In genomic region chr15:60396100-60396499, GRCh38 we compare ENCODE assay signal across 9 cellular contexts. TPM values are rescaled to one million over a fixed set of nuclear protein-coding genes. Genes with fewer than 3 reads are reported as not detected.
DNase-seq lines count a peak whose midpoint lies in the region; ATAC-seq, FAIRE-seq and TF ChIP-seq lines count a peak whose summit lies in the region.
"Had no signal": no experiment of that assay in that cellular context is flagged by ENCODE, and none has a peak within 500 bp of the region (broad histone marks: within the 10 kb centered on the region; RNA-seq: fewer than 3 reads in every experiment).

No MANE protein-coding gene starts in this region.

- H3K27me3 Mint-ChIP-seq in activated T-cell treated with anti-CD3 and anti-CD28 coated beads, Interleukin-2, amount 50 U/mL, for 24 hours, result no peaks in the 10 kb centered on the region

- H3K4me3 Mint-ChIP-seq in activated T-cell treated with anti-CD3 and anti-CD28 coated beads, Interleukin-2, amount 50 U/mL, for 24 hours, result peak overlapping the region; percentile 86

- H3K79me2 ChIP-seq in HepG2 (ENCODE audit: insufficient read depth, low read length), result peaks cover 72% of the 10 kb centered on the region

- H3K4me1 Mint-ChIP-seq in activated T-cell treated with anti-CD3 and anti-CD28 coated beads, Interleukin-2, amount 50 U/mL, for 24 hours (ENCODE audit: low read depth), result peaks cover 68% of the 10 kb centered on the region

- H3K27me3 ChIP-seq in HepG2 (ENCODE audit: control insufficient read depth in 1 of 2, insufficient read depth in 2 of 2, low read length in 2 of 2), result no peaks in the 10 kb centered on the region
- H3K27me3 ChIP-seq in thymus (ENCODE audit: control insufficient read depth, insufficient read depth), result peaks cover 6% of the 10 kb centered on the region

- peaks cover 41% of the 10 kb centered on the region for H3K36me3 Mint-ChIP-seq in activated T-cell treated with anti-CD3 and anti-CD28 coated beads, Interleukin-2, amount 50 U/mL, for 24 hours (ENCODE audit: low read depth)

- no peak for DNase-seq in activated T-cell treated with anti-CD3 and anti-CD28 coated beads, Interleukin-2, amount 50 U/mL, for 24 hours
- DNase-seq in activated T-cell treated with anti-CD3 and anti-CD28 coated beads for 4 hours (no peak), astrocyte of the cerebellum (ENCODE audit: low read depth) (no peak), HepG2 (ENCODE audit: low spot score) (no peak), amniotic stem cell (lab: John Stamatoyannopoulos, UW) (no peak), SW480 (ENCODE audit: low spot score) (no peak), NCI-H2029 treated with DMSO at 0.1 percent for 48 hours (lab: John Stamatoyannopoulos, UW) (no peak)
- DNase-seq: SW 1271 had no signal

- no peak overlapping the region for H2AFZ ChIP-seq in HepG2 (ENCODE audit: low read length)

- H3K9me3 Mint-ChIP-seq in activated T-cell treated with anti-CD3 and anti-CD28 coated beads, Interleukin-2, amount 50 U/mL, for 24 hours, result no peaks in the 10 kb centered on the region

- H3K36me3 ChIP-seq in HepG2 (replicated peaks in 1 of 2; ENCODE audit: control insufficient read depth in 1 of 2, insufficient read depth in 2 of 2, low read length in 2 of 2) (peaks cover 1 to 12% of the 10 kb centered on the region in 2 experiments; a peak in 4 of 5 replicates), thymus (ENCODE audit: control insufficient read depth, insufficient read depth) (no peaks in the 10 kb centered on the region)

- no peak overlapping the region for H3K4me2 ChIP-seq in HepG2 (ENCODE audit: low read depth, low read length)

- H4K20me1 ChIP-seq in HepG2 (ENCODE audit: insufficient read depth, low read length), result no peaks in the 10 kb centered on the region

- TF ChIP-seq CTCF in astrocyte of the cerebellum (IDR thresholded peaks at IDR 0.05; ENCODE audit: low read depth, low read length, missing control alignments), result no peak
- no peak for TF ChIP-seq CTCF in HepG2 (CRISPR knock-in tag; IDR thresholded peaks at IDR 0.05)

- H3K27ac ChIP-seq in HepG2 (ENCODE audit: extremely low read length, insufficient read depth, low read length) (peak overlapping the region; percentile 39), thymus (ENCODE audit: low read depth) (peak overlapping the region; percentile 49)

- peak overlapping the region; percentile 73 for H3K4me3 ChIP-seq in astrocyte of the cerebellum (ENCODE audit: low read depth, low read length)
- no peak overlapping the region for H3K4me3 ChIP-seq in HepG2 (replicated peaks in 1 of 3; ENCODE audit: insufficient read depth in 1 of 3, low read depth in 2 of 3, low read length in 3 of 3)
- H3K4me3 ChIP-seq in thymus (ENCODE audit: low read length), result no peak overlapping the region

- H3K9me3 ChIP-seq in HepG2 (ENCODE audit: low read length), result no peaks in the 10 kb centered on the region
- H3K9me3 ChIP-seq in thymus (ENCODE audit: control insufficient read depth), result no peaks in the 10 kb centered on the region

- 98% methylated on average over 12 of the region's 12 CpGs for WGBS in HepG2 (ENCODE audit: low lambda C conversion rate)
- 90% methylated on average over 12 of the region's 12 CpGs for WGBS in thymus

- H3K9ac ChIP-seq in HepG2 (ENCODE audit: insufficient read depth, low read depth, low read length), result 0 out of 2 replicates have a peak overlapping the region, but pooled peaks have one; percentile 14

- intact Hi-C loops in HepG2 (cut with micrococcal nuclease; ENCODE audit: unreplicated experiment), result no loop called here

- in situ Hi-C loops in astrocyte of the cerebellum (cut with HindIII; ENCODE audit: low sequenced_read_pairs), result loop anchor here (5.0 kb wide), 1 partner anchor 34 kb away; no protein-coding TSS in a partner anchor
- in situ Hi-C loops in HepG2 (cut with HindIII; ENCODE audit: extremely low pct_ligation_motif_present, low pct_unique_long_range_greater_than_20kb), result no loop called here

- H3K27ac Mint-ChIP-seq in activated T-cell treated with anti-CD3 and anti-CD28 coated beads, Interleukin-2, amount 50 U/mL, for 24 hours, result no peak overlapping the region

- no peak for TF ChIP-seq POLR2A in HepG2 (IDR thresholded peaks at IDR 0.05; ENCODE audit: insufficient read depth in 1 of 2, low read depth in 2 of 2, low read length in 2 of 2)

- no peak for TF ChIP-seq EP300 in HepG2 (IDR thresholded peaks at IDR 0.05; ENCODE audit: low read depth in 2 of 2, low read length in 2 of 2)
- TF ChIP-seq EP300 in HepG2 (CRISPR knock-in tag; IDR thresholded peaks at IDR 0.05; ENCODE audit: borderline replicate concordance), result no peak

- no peak for TF ChIP-seq RAD21 in HepG2 (CRISPR knock-in tag; IDR thresholded peaks at IDR 0.05)

- POLR2A ChIA-PET in HepG2 (lab: Yijun Ruan, JAX), result interaction anchor here (6.1 kb wide), 1 partner anchor 22 kb away, joined by 117 read pairs; no protein-coding TSS in a partner anchor

- FAIRE-seq in HepG2 (lab: Jason Lieb, UNC), result no peak

- no peak for ATAC-seq in HepG2

- CTCF ChIA-PET in HepG2 (lab: Yijun Ruan, JAX; ENCODE audit: low intra/inter-chr PET ratio, low total read pairs), result no interaction called here

- H3K4me1 ChIP-seq in HepG2 (ENCODE audit: insufficient read depth, low read length), result peaks cover 91% of the 10 kb centered on the region
- H3K4me1 ChIP-seq in thymus (ENCODE audit: control insufficient read depth, insufficient read depth, low read length), result no peaks in the 10 kb centered on the region

- BruUV-seq in HepG2 (replicated peaks; lab: Mats Ljungman, UMichigan), result no TSS peak

TF ChIP-seq in HepG2, 621 proteins besides CTCF, POLR2A, EP300 and RAD21:
- no peak for TF ChIP-seq MXD3 (CRISPR knock-in tag; IDR thresholded peaks at IDR 0.05)
- TF ChIP-seq, protein P1, sequence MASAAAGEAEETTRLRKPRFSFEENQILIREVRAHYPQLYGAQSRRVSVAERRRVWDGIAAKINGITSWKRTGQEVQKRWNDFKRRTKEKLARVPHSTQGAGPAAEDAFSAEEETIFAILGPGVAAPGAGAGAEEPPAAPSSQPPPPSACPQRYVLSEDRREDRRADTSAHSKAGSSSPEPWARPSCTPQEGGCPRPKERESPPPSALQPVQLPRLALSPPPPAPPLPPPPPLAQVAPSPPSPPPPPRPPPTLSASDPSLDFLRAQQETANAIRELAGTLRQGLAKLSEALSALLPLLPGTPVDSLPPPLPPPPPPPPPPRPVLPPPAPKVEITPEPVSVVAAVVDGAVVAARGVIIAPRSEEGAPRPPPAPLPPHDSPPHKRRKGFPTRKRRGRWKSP (CRISPR knock-in tag; IDR thresholded peaks at IDR 0.05), result no peak
- no peak for TF ChIP-seq ISL2 (CRISPR knock-in tag; IDR thresholded peaks at IDR 0.05)
- no peak for TF ChIP-seq ZSCAN25 (CRISPR knock-in tag; IDR thresholded peaks at IDR 0.05)
- TF ChIP-seq FOXK2 (IDR thresholded peaks at IDR 0.05), result no peak
- TF ChIP-seq ZNF616 (CRISPR knock-in tag; IDR thresholded peaks at IDR 0.05; ENCODE audit: low read depth), result no peak

RNA-seq across cellular contexts. Expression of gene ANXA2, which starts 1.7 kb away (rescaled TPM):
- total RNA-seq in HepG2 (2016; rRNA removed; fragmentation: Illumina TruSeq; extraction: Trizol), result 196 and 233 TPM in 2 replicates
- total RNA-seq in HepG2 (2016; cell fraction: cytosol; rRNA removed; fragmentation: Illumina TruSeq; extraction: Trizol; ENCODE audit: low read depth), result 267 and 332 TPM in 2 replicates
- total RNA-seq in HepG2 (2016; cell fraction: insoluble cytoplasmic fraction; rRNA removed; fragmentation: Illumina TruSeq; extraction: Trizol), result 199 and 222 TPM in 2 replicates
- 458 TPM in 2 replicates for total RNA-seq in HepG2 (2016; cell fraction: membrane; rRNA removed; fragmentation: Illumina TruSeq; extraction: Trizol)
- total RNA-seq in HepG2 (2016; cell fraction: nucleus; rRNA removed; fragmentation: Illumina TruSeq; extraction: Trizol), result 71.2 and 77.0 TPM in 2 replicates
- polyA plus RNA-seq in HepG2 (2011; rRNA removed) (530 and 613 TPM in 2 replicates), thymus (623 TPM)
- 1,111 and 1,129 TPM in 2 replicates for polyA plus RNA-seq in HepG2 (2011; cell fraction: cytosol; rRNA removed)
- 334 and 382 TPM in 2 replicates for polyA plus RNA-seq in HepG2 (2011; cell fraction: nucleus; rRNA removed)
- polyA plus RNA-seq in HepG2 (2012), result 408 and 609 TPM in 2 replicates
- 359 and 376 TPM in 2 replicates for polyA plus RNA-seq in HepG2 (2016; cell fraction: cytosol; fragmentation: Illumina TruSeq; extraction: Trizol; ENCODE audit: low read depth)
- polyA plus RNA-seq in HepG2 (2016; cell fraction: insoluble cytoplasmic fraction; fragmentation: Illumina TruSeq; extraction: Trizol; ENCODE audit: low read depth), result 206 and 224 TPM in 2 replicates
- polyA plus RNA-seq in HepG2 (2016; cell fraction: membrane; fragmentation: Illumina TruSeq; extraction: Trizol; ENCODE audit: low read depth), result 410 and 414 TPM in 2 replicates
- polyA plus RNA-seq in HepG2 (2016; cell fraction: nucleus; fragmentation: Illumina TruSeq; extraction: Trizol; ENCODE audit: insufficient read depth, low read depth), result 104 and 114 TPM in 2 replicates
- 575 and 2,115 TPM in 2 replicates for polyA minus RNA-seq in HepG2 (2011; rRNA and poly(A)+ RNA removed; ENCODE audit: low replicate concordance)
- polyA minus RNA-seq in HepG2 (2011; cell fraction: cytosol; rRNA and poly(A)+ RNA removed), result 200 and 206 TPM in 2 replicates
- polyA minus RNA-seq in HepG2 (2011; cell fraction: nucleus; rRNA and poly(A)+ RNA removed), result 181 and 211 TPM in 2 replicates
